In genomic region chr6:53546256-53546655, GRCh38 we compare ENCODE assay signal across 13 cellular contexts. TPM values are rescaled to one million over a fixed set of nuclear protein-coding genes. Genes with fewer than 3 reads are reported as not detected.
A peak's percentile ranks its signal among the peaks of the same experiment; 100 is the strongest.
DNase-seq lines count a peak whose midpoint lies in the region; ATAC-seq and TF ChIP-seq lines count a peak whose summit lies in the region.
"Had no signal": no experiment of that assay in that cellular context is flagged by ENCODE, and none has a peak within 500 bp of the region (broad histone marks: within the 10 kb centered on the region; RNA-seq: fewer than 3 reads in every experiment).

No MANE protein-coding gene starts in this region.

- H3K27ac Mint-ChIP-seq in T-helper 2 cell treated with Interferon-gamma antibody and Interleukin-4, amounts not matched to agents 5 μg/mL and 100 μg/mL, for 36 hours: no peak overlapping the region
- no peak overlapping the region for H3K27ac Mint-ChIP-seq in endothelial cell (ENCODE audit: unreplicated experiment)
- H3K27ac Mint-ChIP-seq in neural progenitor cell: no peak overlapping the region

- H3K4me2 ChIP-seq in Loucy (ENCODE audit: low read depth, low read length, poor library complexity, severe bottlenecking) (peak overlapping the region; percentile 99), neural progenitor cell (no peak overlapping the region)

- H3K9me3 Mint-ChIP-seq in T-helper 2 cell treated with Interferon-gamma antibody and Interleukin-4, amounts not matched to agents 5 μg/mL and 100 μg/mL, for 36 hours: no peaks in the 10 kb centered on the region
- H3K9me3 Mint-ChIP-seq in endothelial cell (ENCODE audit: unreplicated experiment) (no peaks in the 10 kb centered on the region), neural progenitor cell (peaks cover 12% of the 10 kb centered on the region)

- H3K9ac ChIP-seq in Loucy (ENCODE audit: low read depth, low read length, poor library complexity, severe bottlenecking) (no peak overlapping the region), neural progenitor cell (no peak overlapping the region)

- H3K27me3 ChIP-seq in Loucy (ENCODE audit: insufficient read depth, low read length, poor library complexity, severe bottlenecking) (no peaks in the 10 kb centered on the region), neural progenitor cell (peaks cover 25% of the 10 kb centered on the region), MG63 (no peaks in the 10 kb centered on the region)
- H3K27me3 ChIP-seq: hepatocyte had no signal

- peaks cover 39% of the 10 kb centered on the region for H3K4me1 ChIP-seq in Loucy (ENCODE audit: insufficient read depth, low read length, poor library complexity, severe bottlenecking)
- H3K4me1 ChIP-seq in neural progenitor cell: peaks cover 15% of the 10 kb centered on the region

- H3K36me3 ChIP-seq in Loucy (ENCODE audit: insufficient read depth, low read length): no peaks in the 10 kb centered on the region
- no peaks in the 10 kb centered on the region for H3K36me3 ChIP-seq in neural progenitor cell
- H3K36me3 ChIP-seq in MG63: no peaks in the 10 kb centered on the region
- H3K36me3 ChIP-seq: lower lobe of right lung had no signal

- no peak for DNase-seq in T-helper 2 cell treated with Interferon-gamma antibody and Interleukin-4, amounts not matched to agents 5 μg/mL and 100 μg/mL, for 36 hours (ENCODE audit: low spot score)
- DNase-seq in T-helper 2 cell (no peak), endothelial cell (ENCODE audit: low spot score) (no peak), neural progenitor cell (ENCODE audit: low spot score) (no peak), MG63 (no peak)
- DNase-seq in stimulated activated CD4-positive, alpha-beta T cell treated with anti-CD3 and anti-CD28 coated beads, Interleukin-4, amount 100 ng/mL, for 1 hour: no peak
- DNase-seq: activated CD4-positive, alpha-beta T cell treated with anti-CD3 and anti-CD28 coated beads for 4 hours; activated effector memory CD4-positive, alpha-beta T cell treated with anti-CD3 and anti-CD28 coated beads, Interleukin-2, amount 50 U/mL, for 16 hours; DMS 273 treated with DMSO at 0.1 percent for 48 hours; lower lobe of right lung had no signal

- H3K27ac ChIP-seq in neural progenitor cell: no peak overlapping the region
- H3K27ac ChIP-seq: lower lobe of right lung had no signal

- H3K36me3 Mint-ChIP-seq in T-helper 2 cell treated with Interferon-gamma antibody and Interleukin-4, amounts not matched to agents 5 μg/mL and 100 μg/mL, for 36 hours (ENCODE audit: low read depth): no peaks in the 10 kb centered on the region
- H3K36me3 Mint-ChIP-seq in endothelial cell (ENCODE audit: low read depth, unreplicated experiment) (peaks cover 10% of the 10 kb centered on the region), neural progenitor cell (peaks cover 2% of the 10 kb centered on the region)

- peaks cover 29% of the 10 kb centered on the region for H4K20me1 ChIP-seq in Loucy (ENCODE audit: insufficient read depth, low read length, poor library complexity, severe bottlenecking)
- H4K20me1 ChIP-seq in neural progenitor cell (ENCODE audit: low read depth): peaks cover 5% of the 10 kb centered on the region

- H3K79me2 ChIP-seq in Loucy (ENCODE audit: insufficient read depth, low read length) (peaks cover 31% of the 10 kb centered on the region), neural progenitor cell (ENCODE audit: low read depth) (peaks cover 27% of the 10 kb centered on the region)

- peaks cover 50% of the 10 kb centered on the region for H3K4me1 Mint-ChIP-seq in T-helper 2 cell treated with Interferon-gamma antibody and Interleukin-4, amounts not matched to agents 5 μg/mL and 100 μg/mL, for 36 hours (ENCODE audit: low read depth)
- H3K4me1 Mint-ChIP-seq in endothelial cell (ENCODE audit: unreplicated experiment) (peaks cover 33% of the 10 kb centered on the region), neural progenitor cell (peaks cover 29% of the 10 kb centered on the region)

- no peak for ATAC-seq in HG02588 (IDR thresholded peaks at IDR 0.05; ENCODE audit: unreplicated experiment)
- ATAC-seq: lower lobe of right lung had no signal

- H3K4me3 Mint-ChIP-seq in T-helper 2 cell treated with Interferon-gamma antibody and Interleukin-4, amounts not matched to agents 5 μg/mL and 100 μg/mL, for 36 hours: peak overlapping the region; percentile 13
- H3K4me3 Mint-ChIP-seq in endothelial cell (ENCODE audit: unreplicated experiment): peak overlapping the region; percentile 40
- H3K4me3 Mint-ChIP-seq in neural progenitor cell: peak overlapping the region; percentile 92

- H2AFZ ChIP-seq in Loucy (ENCODE audit: low read length) (no peak overlapping the region), neural progenitor cell (replicated peaks) (no peak overlapping the region)

- peaks cover 8% of the 10 kb centered on the region for H3K27me3 Mint-ChIP-seq in T-helper 2 cell treated with Interferon-gamma antibody and Interleukin-4, amounts not matched to agents 5 μg/mL and 100 μg/mL, for 36 hours (ENCODE audit: low read depth)
- no peaks in the 10 kb centered on the region for H3K27me3 Mint-ChIP-seq in endothelial cell (ENCODE audit: unreplicated experiment)
- H3K27me3 Mint-ChIP-seq in neural progenitor cell (ENCODE audit: insufficient read depth, low read depth): peaks cover 10% of the 10 kb centered on the region

- TF ChIP-seq CTCF in Loucy (conservative IDR thresholded peaks at IDR 0.05; ENCODE audit: low read length) (no peak), endothelial cell (IDR thresholded peaks at IDR 0.05; ENCODE audit: unreplicated experiment) (no peak), neural progenitor cell (IDR thresholded peaks at IDR 0.05) (no peak)

- no peaks in the 10 kb centered on the region for H3F3A ChIP-seq in Loucy (ENCODE audit: low read depth)
- H3F3A ChIP-seq in neural progenitor cell (ENCODE audit: low read depth): peaks cover 33% of the 10 kb centered on the region

- H3K4me3 ChIP-seq in Loucy (ENCODE audit: low read length, poor library complexity, severe bottlenecking) (no peak overlapping the region), neural progenitor cell (no peak overlapping the region), MG63 (no peak overlapping the region)
- H3K4me3 ChIP-seq: lower lobe of right lung had no signal

- no peaks in the 10 kb centered on the region for H3K9me2 ChIP-seq in Loucy (replicated peaks; ENCODE audit: low read depth, low read length)

- H3K9me3 ChIP-seq in Loucy (ENCODE audit: insufficient read depth, low read depth, low read length) (no peaks in the 10 kb centered on the region), neural progenitor cell (ENCODE audit: low read depth) (no peaks in the 10 kb centered on the region), MG63 (no peaks in the 10 kb centered on the region)
- H3K9me3 ChIP-seq: lower lobe of right lung had no signal

RNA-seq across cellular contexts. Expression of gene GCLC, which starts 1.4 kb away (rescaled TPM):
- total RNA-seq in endothelial cell (ENCODE audit: unreplicated experiment) (28.7 TPM), neural progenitor cell (ENCODE audit: low replicate concordance) (21.2 and 26.0 TPM in 2 replicates)
- total RNA-seq in MG63 (2014; rRNA removed; shearing (Covaris generic); ENCODE audit: low replicate concordance): 4.4 and 7.0 TPM in 2 replicates

Comparison
In these comparisons a context has a peak if more than half of its experiments do, and no peak if none do; other contexts are left out.
1. H3K4me3 Mint-ChIP-seq: peak in every context shown above with its lines; median percentile 92 in neural progenitor cell; 40 in endothelial cell; 13 in T-helper 2 cell treated with Interferon-gamma antibody and Interleukin-4, amounts not matched to agents 5 μg/mL and 100 μg/mL, for 36 hours.